20 cellular contexts compared by ENCODE assay signal in the genomic region with DNA sequence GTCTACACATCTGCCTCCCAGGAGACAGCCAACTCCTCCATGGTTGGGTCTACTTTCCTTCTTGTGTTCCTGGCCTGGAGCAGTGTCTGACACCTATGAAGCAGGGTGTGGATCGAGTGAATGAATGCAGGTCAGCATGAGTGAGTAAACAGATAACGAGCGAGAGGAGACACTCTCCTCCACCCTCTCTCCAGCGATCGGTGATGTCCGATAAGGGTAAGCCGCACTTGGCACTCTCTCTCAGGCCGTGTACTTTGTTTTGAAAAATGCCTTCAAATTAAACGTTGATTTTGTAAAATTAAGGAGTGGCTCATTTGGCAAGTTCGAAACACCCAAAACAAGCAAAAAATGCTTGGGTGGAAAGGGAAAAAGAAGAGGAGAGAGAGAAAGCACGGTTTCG. TPM values are rescaled to one million over a fixed set of nuclear protein-coding genes. Genes with fewer than 3 reads are reported as not detected.
DNase-seq lines count a peak whose midpoint lies in the region; ATAC-seq and TF ChIP-seq lines count a peak whose summit lies in the region.
"Had no signal": no experiment of that assay in that cellular context is flagged by ENCODE, and none has a peak within 500 bp of the region (broad histone marks: within the 10 kb centered on the region; RNA-seq: fewer than 3 reads in every experiment).

No MANE protein-coding gene starts in this region.

- H3K79me2 ChIP-seq in SK-N-SH (ENCODE audit: insufficient read depth): no peaks in the 10 kb centered on the region

- 88% methylated on average over 12 of the region's 12 CpGs for WGBS in SK-N-SH (ENCODE audit: low lambda C conversion rate)

- no peak for TF ChIP-seq EP300 in SK-N-SH (IDR thresholded peaks at IDR 0.05; ENCODE audit: borderline replicate concordance in 1 of 2, low read depth in 1 of 2, low read length in 1 of 2)

- TF ChIP-seq CTCF in SK-N-SH (IDR thresholded peaks at IDR 0.05): no peak

- TF ChIP-seq RAD21 in SK-N-SH (IDR thresholded peaks at IDR 0.05; ENCODE audit: low read length): no peak

- no peak overlapping the region for H3K9ac ChIP-seq in SK-N-SH

- POLR2A ChIA-PET in SK-N-SH (lab: Yijun Ruan, JAX): no interaction called here

- H3K27ac Mint-ChIP-seq in activated naive CD4-positive, alpha-beta T cell treated with anti-CD3 and anti-CD28 coated beads, Interleukin-2, amount 10 ng/mL, durations not matched to agents 7 days and 5 days: peak overlapping the region; percentile 99
- H3K27ac Mint-ChIP-seq in activated naive CD4-positive, alpha-beta T cell treated with anti-CD3 and anti-CD28 coated beads, Interleukin-2, amount 50 U/mL, for 72 hours: peak overlapping the region in 1 of 2 donors; percentile 44
- peak overlapping the region; percentile 95 for H3K27ac Mint-ChIP-seq in T-helper 17 cell
- peak overlapping the region; percentile 93 to 98 for H3K27ac Mint-ChIP-seq in effector memory CD8-positive, alpha-beta T cell
- H3K27ac Mint-ChIP-seq: HFFc6 had no signal

- H3K4me2 ChIP-seq in SK-N-SH: no peak overlapping the region

- no peak for DNase-seq in activated naive CD4-positive, alpha-beta T cell treated with anti-CD3 and anti-CD28 coated beads, Interleukin-2, amount 10 ng/mL, durations not matched to agents 7 days and 5 days
- no peak for DNase-seq in activated naive CD4-positive, alpha-beta T cell treated with anti-CD3 and anti-CD28 coated beads, Interleukin-2, amount 50 U/mL, for 72 hours (ENCODE audit: low spot score in 2 of 2)
- no peak for DNase-seq in T-helper 17 cell
- DNase-seq in effector memory CD8-positive, alpha-beta T cell: no peak
- no peak for DNase-seq in SK-N-SH
- DNase-seq in ACHN: no peak
- DNase-seq: Calu3, DMS53, HFFc6, NCI-H1105, NCI-H1694, NCI-H2227 treated with DMSO at 0.1 percent for 48 hours, NCI-H524 treated with DMSO at 0.1 percent for 48 hours had no signal

- H3K4me1 ChIP-seq in SK-N-SH (ENCODE audit: control insufficient read depth in 1 of 2, insufficient read depth in 2 of 2, low read depth in 1 of 2, low read length in 1 of 2): peaks cover 4 to 30% of the 10 kb centered on the region in 2 experiments; a peak in 3 of 4 replicates

- peaks cover 49% of the 10 kb centered on the region for H3K4me1 Mint-ChIP-seq in activated naive CD4-positive, alpha-beta T cell treated with anti-CD3 and anti-CD28 coated beads, Interleukin-2, amount 10 ng/mL, durations not matched to agents 7 days and 5 days
- peaks cover 22% of the 10 kb centered on the region for H3K4me1 Mint-ChIP-seq in T-helper 17 cell
- peaks cover 43 to 58% of the 10 kb centered on the region in 2 donors for H3K4me1 Mint-ChIP-seq in effector memory CD8-positive, alpha-beta T cell (ENCODE audit: low read depth in 2 of 2)

- no peaks in the 10 kb centered on the region for H4K20me1 ChIP-seq in SK-N-SH (ENCODE audit: insufficient read depth)

- H3K9me2 ChIP-seq in SK-N-SH: no peaks in the 10 kb centered on the region

- CTCF ChIA-PET in activated naive CD4-positive, alpha-beta T cell treated with anti-CD3 and anti-CD28 coated beads, Interleukin-2, amount 10 ng/mL, durations not matched to agents 7 days and 5 days (lab: Charles Lee): no interaction called here
- CTCF ChIA-PET in SK-N-SH (lab: Yijun Ruan, JAX): interaction anchor here (1.3 to 3.9 kb wide), 2 partner anchors 22 to 137 kb away, joined by 4 to 19 read pairs; no protein-coding TSS in a partner anchor

- in situ Hi-C loops in ACHN (cut with HindIII; ENCODE audit: low pct_ligation_motif_present, low pct_unique_long_range_greater_than_20kb, low sequenced_read_pairs): no loop called here

- H3K4me3 ChIP-seq in SK-N-SH (ENCODE audit: low read depth in 2 of 2, low read length in 1 of 2): no peak overlapping the region

- H3K9me3 Mint-ChIP-seq in activated naive CD4-positive, alpha-beta T cell treated with anti-CD3 and anti-CD28 coated beads, Interleukin-2, amount 10 ng/mL, durations not matched to agents 7 days and 5 days: no peaks in the 10 kb centered on the region
- H3K9me3 Mint-ChIP-seq in activated naive CD4-positive, alpha-beta T cell treated with anti-CD3 and anti-CD28 coated beads, Interleukin-2, amount 50 U/mL, for 72 hours: peaks cover 0 to 6% of the 10 kb centered on the region in 2 donors
- H3K9me3 Mint-ChIP-seq in effector memory CD8-positive, alpha-beta T cell: no peaks in the 10 kb centered on the region
- H3K9me3 Mint-ChIP-seq: HFFc6 had no signal

- peaks cover 17% of the 10 kb centered on the region for H3K27me3 Mint-ChIP-seq in activated naive CD4-positive, alpha-beta T cell treated with anti-CD3 and anti-CD28 coated beads, Interleukin-2, amount 10 ng/mL, durations not matched to agents 7 days and 5 days
- peaks cover 6% of the 10 kb centered on the region for H3K27me3 Mint-ChIP-seq in T-helper 17 cell
- H3K27me3 Mint-ChIP-seq in effector memory CD8-positive, alpha-beta T cell: no peaks in the 10 kb centered on the region

- no peaks in the 10 kb centered on the region for H3K36me3 ChIP-seq in SK-N-SH (replicated peaks in 1 of 2; ENCODE audit: control insufficient read depth in 1 of 2, insufficient read depth in 2 of 2, low read length in 1 of 2)

- peaks cover 16% of the 10 kb centered on the region for H3F3A ChIP-seq in SK-N-SH (replicated peaks; ENCODE audit: insufficient read depth)

- H3K36me3 Mint-ChIP-seq in activated naive CD4-positive, alpha-beta T cell treated with anti-CD3 and anti-CD28 coated beads, Interleukin-2, amount 10 ng/mL, durations not matched to agents 7 days and 5 days: no peaks in the 10 kb centered on the region
- H3K36me3 Mint-ChIP-seq in activated naive CD4-positive, alpha-beta T cell treated with anti-CD3 and anti-CD28 coated beads, Interleukin-2, amount 50 U/mL, for 72 hours: no peaks in the 10 kb centered on the region
- no peaks in the 10 kb centered on the region for H3K36me3 Mint-ChIP-seq in T-helper 17 cell (ENCODE audit: low read depth)
- H3K36me3 Mint-ChIP-seq in effector memory CD8-positive, alpha-beta T cell (ENCODE audit: insufficient read depth): peaks cover 9% of the 10 kb centered on the region
- H3K36me3 Mint-ChIP-seq: IgD-negative memory B cell had no signal

- H3K9me3 ChIP-seq in T-helper 17 cell (ENCODE audit: control insufficient read depth, low read length, poor library complexity, severe bottlenecking) (no peaks in the 10 kb centered on the region), SK-N-SH (no peaks in the 10 kb centered on the region)

- no peak overlapping the region for H3K27ac ChIP-seq in SK-N-SH (ENCODE audit: low read depth in 2 of 2, low read length in 1 of 2)
- H3K27ac ChIP-seq: C4-2B had no signal

- no peak for ATAC-seq in activated naive CD4-positive, alpha-beta T cell treated with anti-CD3 and anti-CD28 coated beads, Interleukin-2, amount 50 U/mL, for 72 hours
- ATAC-seq in T-helper 17 cell: no peak
- no peak for ATAC-seq in effector memory CD8-positive, alpha-beta T cell (replicated peaks)
- no peak for ATAC-seq in HG02981 (IDR thresholded peaks at IDR 0.05; ENCODE audit: unreplicated experiment)

- no peak overlapping the region for H2AFZ ChIP-seq in SK-N-SH (ENCODE audit: low read depth)

- H3K27me3 ChIP-seq in SK-N-SH (ENCODE audit: insufficient read depth): no peaks in the 10 kb centered on the region; the same call in 1 of the 2 replicates

- no peak overlapping the region for H3K4me3 Mint-ChIP-seq in activated naive CD4-positive, alpha-beta T cell treated with anti-CD3 and anti-CD28 coated beads, Interleukin-2, amount 10 ng/mL, durations not matched to agents 7 days and 5 days
- H3K4me3 Mint-ChIP-seq in T-helper 17 cell: no peak overlapping the region
- H3K4me3 Mint-ChIP-seq in effector memory CD8-positive, alpha-beta T cell: no peak overlapping the region
- H3K4me3 Mint-ChIP-seq: HFFc6, IgD-negative memory B cell had no signal

TF ChIP-seq in SK-N-SH, 30 proteins besides CTCF, POLR2A, EP300 and RAD21:
- TF ChIP-seq RXRA (IDR thresholded peaks at IDR 0.05; ENCODE audit: borderline replicate concordance, low read depth) (no peak), NRF1 (IDR thresholded peaks at IDR 0.05; ENCODE audit: low read depth, low read length) (no peak), FOXM1 (IDR thresholded peaks at IDR 0.05; ENCODE audit: low read depth) (no peak), FOXJ3 (CRISPR knock-in tag; IDR thresholded peaks at IDR 0.05) (no peak), ELF1 (IDR thresholded peaks at IDR 0.05) (no peak)

RNA-seq across cellular contexts. Expression of a gene that starts 43.8 kb away (rescaled TPM):
- not detected for total RNA-seq in activated naive CD4-positive, alpha-beta T cell treated with anti-CD3 and anti-CD28 coated beads, Interleukin-2, amount 50 U/mL, for 72 hours
- not detected for total RNA-seq in T-helper 17 cell
- polyA plus RNA-seq in SK-N-SH (2012; rRNA removed): not detected in 2 replicates
- not detected in 2 replicates for polyA plus RNA-seq in SK-N-SH (2012; cell fraction: cytosol; rRNA removed)
- polyA plus RNA-seq in SK-N-SH (2012; cell fraction: nucleus; rRNA removed): not detected in 2 replicates
- total RNA-seq: A673, Calu3, H4, HFFc6, HT-29, LHCN-M2 had no signal
- polyA plus RNA-seq: IgD-negative memory B cell had no signal
